9 cellular contexts compared by ENCODE assay signal in the genomic region with DNA sequence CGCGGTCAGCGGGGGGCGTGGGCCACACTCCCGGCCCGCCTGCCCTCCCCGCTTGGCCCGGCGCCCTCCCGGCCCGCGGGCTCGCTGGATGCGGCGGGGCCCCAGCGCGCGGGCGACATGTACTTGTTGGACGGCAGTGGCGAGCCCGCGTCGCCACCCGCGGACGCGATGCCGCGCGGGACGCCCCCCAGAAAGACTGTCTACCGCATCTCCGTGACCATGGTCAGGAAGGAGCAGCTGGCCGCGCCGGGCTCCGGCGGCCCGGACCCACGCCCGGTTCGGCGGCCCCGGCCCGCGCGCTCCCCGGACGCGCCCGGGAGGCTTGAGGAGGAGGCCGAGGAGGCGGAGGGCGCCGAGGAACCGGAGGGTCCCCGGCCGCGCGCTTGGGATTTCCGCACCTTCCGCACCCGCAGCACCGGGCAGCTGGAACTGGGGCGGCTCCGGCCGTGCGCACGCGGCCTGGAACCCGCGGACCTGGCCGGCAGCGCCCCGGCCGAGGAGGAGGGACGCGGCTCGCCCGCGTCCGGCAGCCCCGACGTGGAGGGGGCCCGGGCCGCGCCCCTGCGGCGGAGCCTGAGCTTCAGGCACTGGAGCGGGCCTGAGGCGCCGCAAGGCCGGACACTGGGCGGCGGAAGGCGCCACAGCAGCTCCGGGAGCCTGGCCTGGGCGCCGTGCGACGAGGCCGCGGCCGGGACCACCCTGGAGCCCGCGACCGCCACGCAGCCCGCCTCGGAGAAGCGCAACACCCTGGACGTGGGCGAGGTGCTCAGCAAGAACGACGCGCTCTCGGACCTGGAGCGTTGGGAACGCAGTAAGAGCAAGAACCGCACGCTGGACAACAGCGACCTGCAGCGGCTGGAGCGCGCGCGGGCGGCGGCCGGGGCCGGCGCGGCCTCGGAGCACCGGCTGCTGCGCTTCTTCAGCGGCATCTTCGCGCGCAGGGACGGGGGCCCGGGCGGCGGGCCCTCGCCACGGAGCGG.
DNase-seq lines count a peak whose midpoint lies in the region; ATAC-seq, FAIRE-seq and TF ChIP-seq lines count a peak whose summit lies in the region.
"Had no signal": no experiment of that assay in that cellular context is flagged by ENCODE, and none has a peak within 500 bp of the region (broad histone marks: within the 10 kb centered on the region; RNA-seq: fewer than 3 reads in every experiment).

No MANE protein-coding gene starts in this region.

- peaks cover 20% of the 10 kb centered on the region for H3K4me1 ChIP-seq in keratinocyte (ENCODE audit: control insufficient read depth, extremely low read depth, insufficient read depth, low read length)
- peaks cover 34% of the 10 kb centered on the region for H3K4me1 ChIP-seq in smooth muscle cell (ENCODE audit: low read depth)

- peak; percentile 31 to 63 (median 51) for TF ChIP-seq CTCF in keratinocyte (optimal IDR thresholded peaks at IDR 0.05 in 1 of 3, IDR thresholded peaks at IDR 0.05 in 1 of 3, conservative IDR thresholded peaks at IDR 0.05 in 1 of 3; ENCODE audit: extremely low read depth in 1 of 3, insufficient read depth in 2 of 3, low read length in 3 of 3)
- peak; percentile 55 for TF ChIP-seq CTCF in smooth muscle cell (IDR thresholded peaks at IDR 0.05; ENCODE audit: borderline replicate concordance, insufficient read depth, poor library complexity, severe bottlenecking)

- H3K9me1 ChIP-seq in keratinocyte (ENCODE audit: control insufficient read depth, extremely low read depth, insufficient read depth, low read length): no peaks in the 10 kb centered on the region

- H2AFZ ChIP-seq in keratinocyte (ENCODE audit: control insufficient read depth, low read length): no peak overlapping the region
- no peak overlapping the region for H2AFZ ChIP-seq in smooth muscle cell (ENCODE audit: low read depth)

- peaks cover 43 to 70% of the 10 kb centered on the region in 2 donors for H3K27me3 Mint-ChIP-seq in stimulated activated naive B cell treated with anti-CD40 and anti-IgM and Interleukin-4, amounts not matched to agents 10 μg/mL and 1 μg/mL and 100 μg/mL, for 72 hours

- H3K79me2 ChIP-seq in keratinocyte (ENCODE audit: control insufficient read depth, insufficient read depth, low read length) (peaks cover 3% of the 10 kb centered on the region), smooth muscle cell (ENCODE audit: low read depth) (peaks cover 6% of the 10 kb centered on the region)

- WGBS in smooth muscle cell (ENCODE audit: low lambda C conversion rate): under 1% methylated on average over 100 of the region's 148 CpGs

- ATAC-seq in stimulated activated naive B cell treated with anti-CD40 and anti-IgM and Interleukin-4, amounts not matched to agents 10 μg/mL and 1 μg/mL and 100 μg/mL, for 72 hours (replicated peaks): no peak
- no peak for ATAC-seq in HG02610 (IDR thresholded peaks at IDR 0.05; ENCODE audit: unreplicated experiment)

- H3K9ac ChIP-seq in keratinocyte (ENCODE audit: control insufficient read depth, extremely low read depth, insufficient read depth, low read length) (no peak overlapping the region), smooth muscle cell (ENCODE audit: low read depth) (no peak overlapping the region)

- H3K9me3 ChIP-seq in keratinocyte (ENCODE audit: control insufficient read depth, low read depth, low read length): no peaks in the 10 kb centered on the region
- no peaks in the 10 kb centered on the region for H3K9me3 ChIP-seq in smooth muscle cell (replicated peaks; ENCODE audit: low read depth)

- no peak overlapping the region for H3K4me3 Mint-ChIP-seq in stimulated activated naive B cell treated with anti-CD40 and anti-IgM and Interleukin-4, amounts not matched to agents 10 μg/mL and 1 μg/mL and 100 μg/mL, for 72 hours
- H3K4me3 Mint-ChIP-seq: activated naive CD4-positive, alpha-beta T cell treated with anti-CD3 and anti-CD28 coated beads, Interleukin-2, amount 50 U/mL, for 24 hours had no signal

- no peaks in the 10 kb centered on the region for H3F3A ChIP-seq in smooth muscle cell (ENCODE audit: low read depth)

- H3K9me3 Mint-ChIP-seq in stimulated activated naive B cell treated with anti-CD40 and anti-IgM and Interleukin-4, amounts not matched to agents 10 μg/mL and 1 μg/mL and 100 μg/mL, for 72 hours: no peaks in the 10 kb centered on the region
- H3K9me3 Mint-ChIP-seq: activated naive CD4-positive, alpha-beta T cell treated with anti-CD3 and anti-CD28 coated beads, Interleukin-2, amount 50 U/mL, for 24 hours had no signal

- H3K36me3 Mint-ChIP-seq in stimulated activated naive B cell treated with anti-CD40 and anti-IgM and Interleukin-4, amounts not matched to agents 10 μg/mL and 1 μg/mL and 100 μg/mL, for 72 hours: peaks cover 0 to 3% of the 10 kb centered on the region in 2 donors
- H3K36me3 Mint-ChIP-seq: activated naive CD4-positive, alpha-beta T cell treated with anti-CD3 and anti-CD28 coated beads, Interleukin-2, amount 50 U/mL, for 24 hours had no signal

- peaks cover 4 to 10% of the 10 kb centered on the region in 2 donors for H3K4me1 Mint-ChIP-seq in stimulated activated naive B cell treated with anti-CD40 and anti-IgM and Interleukin-4, amounts not matched to agents 10 μg/mL and 1 μg/mL and 100 μg/mL, for 72 hours
- H3K4me1 Mint-ChIP-seq: activated naive CD4-positive, alpha-beta T cell treated with anti-CD3 and anti-CD28 coated beads, Interleukin-2, amount 50 U/mL, for 24 hours had no signal

- H3K27ac Mint-ChIP-seq in stimulated activated naive B cell treated with anti-CD40 and anti-IgM and Interleukin-4, amounts not matched to agents 10 μg/mL and 1 μg/mL and 100 μg/mL, for 72 hours: no peak overlapping the region
- H3K27ac Mint-ChIP-seq: activated naive CD4-positive, alpha-beta T cell treated with anti-CD3 and anti-CD28 coated beads, Interleukin-2, amount 50 U/mL, for 24 hours had no signal

- H3K4me3 ChIP-seq in keratinocyte (ENCODE audit: control insufficient read depth in 2 of 3, extremely low read depth in 1 of 3, insufficient read depth in 2 of 3, low read depth in 1 of 3, low read length in 3 of 3): peak overlapping the region; percentile 27 to 56 (median 50)
- H3K4me3 ChIP-seq in smooth muscle cell: peak overlapping the region; percentile 53

- H3K4me2 ChIP-seq in keratinocyte (ENCODE audit: control insufficient read depth, extremely low read depth, insufficient read depth, low read depth, low read length) (peak overlapping the region; percentile 66), smooth muscle cell (peak overlapping the region; percentile 86)

- H4K20me1 ChIP-seq in keratinocyte (ENCODE audit: control insufficient read depth, extremely low read depth, insufficient read depth, low read length): peaks cover 11% of the 10 kb centered on the region
- H4K20me1 ChIP-seq in smooth muscle cell (ENCODE audit: low read depth): peaks cover 95% of the 10 kb centered on the region

- H3K27me3 ChIP-seq in keratinocyte (ENCODE audit: control insufficient read depth, extremely low read depth, insufficient read depth, low read length) (no peaks in the 10 kb centered on the region), smooth muscle cell (ENCODE audit: low read depth) (peaks cover 45% of the 10 kb centered on the region)

- H3K27ac ChIP-seq in caudate nucleus (ENCODE audit: low read depth, low read length) (peak overlapping the region; percentile 26), keratinocyte (ENCODE audit: control insufficient read depth, insufficient read depth, low read length) (no peak overlapping the region), smooth muscle cell (ENCODE audit: low read depth) (no peak overlapping the region)

- H3K36me3 ChIP-seq in keratinocyte (ENCODE audit: control insufficient read depth in 2 of 2, extremely low read depth in 1 of 2, insufficient read depth in 2 of 2, low read length in 2 of 2) (no peaks in the 10 kb centered on the region), smooth muscle cell (ENCODE audit: low read depth) (no peaks in the 10 kb centered on the region)

- FAIRE-seq in keratinocyte (lab: Jason Lieb, UNC): no peak

- dilution Hi-C loops in keratinocyte (cut with MboI; ENCODE audit: extremely low pct_ligation_motif_present, low sequenced_read_pairs): no loop called here

- DNase-seq in AG08396 (ENCODE audit: low spot score) (peak; percentile 82), M059J (ENCODE audit: low read depth) (peak; percentile 5), caudate nucleus (lab: John Stamatoyannopoulos, UW) (peak in 34 of 61 donors; percentile 16 to 72 (median 39)), keratinocyte (ENCODE audit: low read depth, low spot score) (no peak), smooth muscle cell (lab: John Stamatoyannopoulos, UW; ENCODE audit: unreplicated experiment) (no peak), HT-29 (ENCODE audit: low spot score) (no peak)
- DNase-seq in stimulated activated naive B cell treated with anti-CD40 and anti-IgM and Interleukin-4, amounts not matched to agents 10 μg/mL and 1 μg/mL and 100 μg/mL, for 72 hours: no peak

Comparison
In these comparisons a context has a peak if more than half of its experiments do, and no peak if none do; other contexts are left out.
1. DNase-seq: peak in AG08396 (single experiment), M059J (single experiment) and caudate nucleus (34 of 61); none in keratinocyte (single experiment), smooth muscle cell (single experiment), stimulated activated naive B cell treated with anti-CD40 and anti-IgM and Interleukin-4, amounts not matched to agents 10 μg/mL and 1 μg/mL and 100 μg/mL, for 72 hours (single experiment) and HT-29 (single experiment).